ENCODE assay signal across 33 cellular contexts in genomic region chr2:201856561-201856960, GRCh38. TPM values are rescaled to one million over a fixed set of nuclear protein-coding genes. Genes with fewer than 3 reads are reported as not detected.
"Had no signal": no experiment of that assay in that cellular context is flagged by ENCODE, and none has a peak within 500 bp of the region (broad histone marks: within the 10 kb centered on the region; RNA-seq: fewer than 3 reads in every experiment).

No MANE protein-coding gene starts in this region.

- H3K27me3 ChIP-seq: adrenal gland had no signal

- H3K27ac ChIP-seq: adrenal gland, PC-9, VCaP had no signal

- H3K4me3 Mint-ChIP-seq: activated B cell treated with CpG ODN at 0.5 μM for 24 hours; activated CD4-positive, alpha-beta memory T cell treated with anti-CD3 and anti-CD28 coated beads for 36 hours; activated naive CD4-positive, alpha-beta T cell treated with anti-CD3 and anti-CD28 coated beads for 36 hours; activated T-cell treated with anti-CD3 and anti-CD28 coated beads, Interleukin-2, amount 50 U/mL, for 4 hours; activated T-helper 1 cell treated with anti-CD3 and anti-CD28 coated beads, Interleukin-12 subunit alpha, Interleukin-12 subunit beta, Interleukin-2, Interleukin-4 antibody, amounts not matched to agents 30 ng/mL and 10 ng/mL and 1 ng/mL, durations not matched to agents 14 hours and 24 hours and 36 hours; brain had no signal

- H3K27ac Mint-ChIP-seq: activated B cell treated with CpG ODN at 0.5 μM for 24 hours; activated CD4-positive, alpha-beta memory T cell treated with anti-CD3 and anti-CD28 coated beads for 36 hours; activated naive CD4-positive, alpha-beta T cell treated with anti-CD3 and anti-CD28 coated beads for 36 hours; activated naive CD4-positive, alpha-beta T cell treated with anti-CD3 and anti-CD28 coated beads, Interleukin-2, amount 50 U/mL, for 72 hours; activated T-helper 1 cell treated with anti-CD3 and anti-CD28 coated beads, Interleukin-12 subunit alpha, Interleukin-12 subunit beta, Interleukin-2, Interleukin-4 antibody, amounts not matched to agents 30 ng/mL and 10 ng/mL and 1 ng/mL, durations not matched to agents 14 hours and 24 hours and 36 hours had no signal

- FAIRE-seq: bronchial epithelial cell had no signal

- H3K4me3 ChIP-seq: adrenal gland, PC-9 had no signal

- ATAC-seq: activated naive CD4-positive, alpha-beta T cell treated with anti-CD3 and anti-CD28 coated beads, Interleukin-2, amount 50 U/mL, for 72 hours; activated T-cell treated with anti-CD3 and anti-CD28 coated beads, Interleukin-2, amount 50 U/mL, for 4 hours had no signal

- H3K36me3 Mint-ChIP-seq: activated CD4-positive, alpha-beta memory T cell treated with anti-CD3 and anti-CD28 coated beads for 36 hours; activated naive CD4-positive, alpha-beta T cell treated with anti-CD3 and anti-CD28 coated beads, Interleukin-2, amount 50 U/mL, for 72 hours; brain had no signal

- H2AFZ ChIP-seq: PC-9 had no signal

- H3K9me3 Mint-ChIP-seq: activated B cell treated with CpG ODN at 0.5 μM for 24 hours; activated CD4-positive, alpha-beta memory T cell treated with anti-CD3 and anti-CD28 coated beads for 36 hours; activated naive CD4-positive, alpha-beta T cell treated with anti-CD3 and anti-CD28 coated beads for 36 hours; activated naive CD4-positive, alpha-beta T cell treated with anti-CD3 and anti-CD28 coated beads, Interleukin-2, amount 50 U/mL, for 72 hours; activated T-cell treated with anti-CD3 and anti-CD28 coated beads, Interleukin-2, amount 50 U/mL, for 4 hours; activated T-helper 1 cell treated with anti-CD3 and anti-CD28 coated beads, Interleukin-12 subunit alpha, Interleukin-12 subunit beta, Interleukin-2, Interleukin-4 antibody, amounts not matched to agents 30 ng/mL and 10 ng/mL and 1 ng/mL, durations not matched to agents 14 hours and 24 hours and 36 hours had no signal

- DNase-seq: activated B cell treated with CpG ODN at 0.5 μM for 24 hours; activated CD4-positive, alpha-beta memory T cell treated with anti-CD3 and anti-CD28 coated beads for 36 hours; activated CD4-positive, alpha-beta T cell treated with anti-CD3 and anti-CD28 coated beads for 4 hours; activated CD4-positive, alpha-beta T cell treated with anti-CD3 and anti-CD28 coated beads, Interleukin-2, amount 50 U/mL, for 1 hour; activated CD4-positive, CD25-positive, alpha-beta regulatory T cell treated with anti-CD3 and anti-CD28 coated beads, Interleukin-2, amount 50 U/mL, for 72 hours; activated CD8-positive, alpha-beta memory T cell treated with anti-CD3 and anti-CD28 coated beads, Interleukin-2, amount 50 U/mL, for 4 hours; activated gamma-delta T cell treated with Interleukin-2 at 50 U/mL for 16 hours; activated naive CD4-positive, alpha-beta T cell treated with anti-CD3 and anti-CD28 coated beads for 36 hours; activated T-cell treated with anti-CD3 and anti-CD28 coated beads for 4 hours; activated T-cell treated with anti-CD3 and anti-CD28 coated beads, Interleukin-2, amount 50 U/mL, for 4 hours; adrenal gland; anterior cingulate cortex; NCI-H1048; NCI-H1105 treated with DMSO at 0.1 percent for 48 hours; NCI-H1436; NCI-H1694; NCI-H1930; NCI-H2081 treated with DMSO at 0.1 percent for 48 hours; NCI-H226; NCI-H524 treated with DMSO at 0.1 percent for 48 hours; NK-92 treated with Interleukin-12 subunit alpha and Interleukin-12 subunit beta, amount 100 ng/mL, for 24 hours; PC-9; Right ventricle myocardium superior; SW 1271; T-helper 1 cell; T-helper 2 cell; T-helper 9 cell had no signal

- H3K9me3 ChIP-seq: adrenal gland had no signal

- H3K36me3 ChIP-seq: adrenal gland had no signal

- H3K4me2 ChIP-seq: PC-9 had no signal

RNA-seq across cellular contexts. Expression of gene CDK15, which starts 50.2 kb away (rescaled TPM):
- total RNA-seq: activated B cell treated with CpG ODN at 0.5 μM for 24 hours; activated CD4-positive, alpha-beta memory T cell treated with anti-CD3 and anti-CD28 coated beads for 36 hours; activated naive CD4-positive, alpha-beta T cell treated with anti-CD3 and anti-CD28 coated beads for 36 hours; activated naive CD4-positive, alpha-beta T cell treated with anti-CD3 and anti-CD28 coated beads, Interleukin-2, amount 50 U/mL, for 72 hours; activated T-cell treated with anti-CD3 and anti-CD28 coated beads, Interleukin-2, amount 50 U/mL, for 4 hours; activated T-helper 1 cell treated with anti-CD3 and anti-CD28 coated beads, Interleukin-12 subunit alpha, Interleukin-12 subunit beta, Interleukin-2, Interleukin-4 antibody, amounts not matched to agents 30 ng/mL and 10 ng/mL and 1 ng/mL, durations not matched to agents 14 hours and 24 hours and 36 hours; NCI-H460; PC-9 had no signal
